ENCODE assay signal across 10 cellular contexts in the genomic region with DNA sequence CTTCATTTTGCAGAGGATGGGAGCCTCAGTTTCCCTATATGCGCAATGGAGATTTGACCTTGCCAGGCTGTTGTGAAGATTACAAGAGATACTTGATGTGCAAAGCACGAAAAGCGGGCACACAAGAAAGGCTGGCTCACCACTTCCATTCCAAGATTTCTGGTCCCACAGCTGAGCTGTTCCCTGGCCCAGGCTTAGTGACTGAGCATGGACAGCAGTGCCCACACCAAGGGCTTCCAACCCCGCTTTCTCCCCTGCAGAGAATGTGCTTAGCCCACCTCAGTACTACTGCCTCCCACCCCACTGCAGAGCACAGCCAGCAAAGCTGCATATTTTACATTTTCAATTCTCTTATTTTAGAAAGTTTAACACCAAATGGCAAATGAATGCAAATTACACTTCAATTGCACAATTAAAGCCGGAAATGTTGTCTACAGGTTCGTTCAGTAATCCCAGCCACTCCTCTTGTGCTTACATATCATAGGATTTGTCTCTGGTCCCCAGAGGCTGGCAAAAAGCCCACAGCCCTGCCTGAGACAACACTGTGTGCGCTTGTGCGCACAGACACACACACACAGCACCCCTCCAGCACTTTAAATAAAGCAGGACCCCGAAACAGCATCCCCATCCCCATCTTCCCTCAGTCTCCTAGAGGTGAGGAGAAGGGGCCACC. TPM values are rescaled to one million over a fixed set of nuclear protein-coding genes. Genes with fewer than 3 reads are reported as not detected.
DNase-seq lines count a peak whose midpoint lies in the region; ATAC-seq and TF ChIP-seq lines count a peak whose summit lies in the region.
"Had no signal": no experiment of that assay in that cellular context is flagged by ENCODE, and none has a peak within 500 bp of the region (broad histone marks: within the 10 kb centered on the region; RNA-seq: fewer than 3 reads in every experiment).

No MANE protein-coding gene starts in this region.

- peak overlapping the region; percentile 38 for H3K27ac ChIP-seq in angular gyrus (ENCODE audit: low read depth, low read length)
- H3K27ac ChIP-seq in tibial nerve: peak overlapping the region in 3 of 4 donors; percentile 66 to 82 (median 78)

- peaks cover 0 to 8% (median 0%) of the 10 kb centered on the region in 3 donors for H3K36me3 ChIP-seq in tibial nerve

- H3K27me3 Mint-ChIP-seq in activated CD4-positive, alpha-beta T cell treated with anti-CD3 and anti-CD28 coated beads, Interleukin-2, amount 10 ng/mL, durations not matched to agents 7 days and 5 days: no peaks in the 10 kb centered on the region
- no peaks in the 10 kb centered on the region for H3K27me3 Mint-ChIP-seq in activated CD4-positive, alpha-beta T cell treated with anti-CD3 and anti-CD28 coated beads, Interleukin-2, amount 10 ng/mL, durations not matched to agents 24 days and 14 days
- H3K27me3 Mint-ChIP-seq in memory B cell: no peaks in the 10 kb centered on the region

- CTCF ChIA-PET in activated CD4-positive, alpha-beta T cell treated with anti-CD3 and anti-CD28 coated beads, Interleukin-2, amount 10 ng/mL, durations not matched to agents 7 days and 5 days (lab: Charles Lee): interaction anchor here (0.6 to 2.1 kb wide), 5 partner anchors 10 to 1778 kb away, joined by 3 to 8 read pairs (median 4); no protein-coding TSS in a partner anchor

- no peak for DNase-seq in activated CD4-positive, alpha-beta T cell treated with anti-CD3 and anti-CD28 coated beads, Interleukin-2, amount 10 ng/mL, durations not matched to agents 7 days and 5 days
- DNase-seq in activated CD4-positive, alpha-beta T cell treated with anti-CD3 and anti-CD28 coated beads, Interleukin-2, amount 10 ng/mL, durations not matched to agents 24 days and 14 days: no peak
- DNase-seq in memory B cell (ENCODE audit: low spot score in 2 of 2) (no peak), tibial nerve (ENCODE audit: low spot score in 2 of 2) (no peak), NCI-H524 treated with DMSO at 0.1 percent for 48 hours (lab: John Stamatoyannopoulos, UW) (no peak), Right ventricle myocardium inferior (ENCODE audit: missing footprints) (no peak)
- DNase-seq: activated T-cell treated with anti-CD3 and anti-CD28 coated beads for 4 hours, NCI-H510A had no signal

- peaks cover 0 to 93% (median 51%) of the 10 kb centered on the region in 4 donors for H3K4me1 ChIP-seq in tibial nerve

- WGBS in tibial nerve, 2 donors: 81 to 87% methylated on average over 9 of the region's 9 CpGs

- no peak for TF ChIP-seq EP300 in tibial nerve (IDR thresholded peaks at IDR 0.05)

- TF ChIP-seq CTCF in tibial nerve (IDR thresholded peaks at IDR 0.05): no peak

- no peaks in the 10 kb centered on the region for H3K9me3 ChIP-seq in tibial nerve

- peaks cover 21% of the 10 kb centered on the region for H3K36me3 Mint-ChIP-seq in activated CD4-positive, alpha-beta T cell treated with anti-CD3 and anti-CD28 coated beads, Interleukin-2, amount 10 ng/mL, durations not matched to agents 7 days and 5 days (ENCODE audit: low read depth)
- peaks cover 4% of the 10 kb centered on the region for H3K36me3 Mint-ChIP-seq in activated CD4-positive, alpha-beta T cell treated with anti-CD3 and anti-CD28 coated beads, Interleukin-2, amount 10 ng/mL, durations not matched to agents 24 days and 14 days (ENCODE audit: low read depth)
- H3K36me3 Mint-ChIP-seq in memory B cell: peaks cover 11% of the 10 kb centered on the region

- POLR2A ChIA-PET in activated CD4-positive, alpha-beta T cell treated with anti-CD3 and anti-CD28 coated beads, Interleukin-2, amount 10 ng/mL, durations not matched to agents 7 days and 5 days (lab: Charles Lee): no interaction called here

- no peak overlapping the region for H3K4me3 ChIP-seq in tibial nerve

- H3K9me3 Mint-ChIP-seq in activated CD4-positive, alpha-beta T cell treated with anti-CD3 and anti-CD28 coated beads, Interleukin-2, amount 10 ng/mL, durations not matched to agents 7 days and 5 days: no peaks in the 10 kb centered on the region
- H3K9me3 Mint-ChIP-seq in activated CD4-positive, alpha-beta T cell treated with anti-CD3 and anti-CD28 coated beads, Interleukin-2, amount 10 ng/mL, durations not matched to agents 24 days and 14 days: no peaks in the 10 kb centered on the region
- no peaks in the 10 kb centered on the region for H3K9me3 Mint-ChIP-seq in memory B cell

- H3K4me3 Mint-ChIP-seq in activated CD4-positive, alpha-beta T cell treated with anti-CD3 and anti-CD28 coated beads, Interleukin-2, amount 10 ng/mL, durations not matched to agents 7 days and 5 days: no peak overlapping the region
- no peak overlapping the region for H3K4me3 Mint-ChIP-seq in activated CD4-positive, alpha-beta T cell treated with anti-CD3 and anti-CD28 coated beads, Interleukin-2, amount 10 ng/mL, durations not matched to agents 24 days and 14 days
- H3K4me3 Mint-ChIP-seq in memory B cell: no peak overlapping the region

- TF ChIP-seq POLR2A in tibial nerve (IDR thresholded peaks at IDR 0.05): no peak

- peaks cover 63% of the 10 kb centered on the region for H3K4me1 Mint-ChIP-seq in activated CD4-positive, alpha-beta T cell treated with anti-CD3 and anti-CD28 coated beads, Interleukin-2, amount 10 ng/mL, durations not matched to agents 7 days and 5 days
- peaks cover 37% of the 10 kb centered on the region for H3K4me1 Mint-ChIP-seq in activated CD4-positive, alpha-beta T cell treated with anti-CD3 and anti-CD28 coated beads, Interleukin-2, amount 10 ng/mL, durations not matched to agents 24 days and 14 days
- H3K4me1 Mint-ChIP-seq in memory B cell: peaks cover 20% of the 10 kb centered on the region

- H3K27ac Mint-ChIP-seq in activated CD4-positive, alpha-beta T cell treated with anti-CD3 and anti-CD28 coated beads, Interleukin-2, amount 10 ng/mL, durations not matched to agents 7 days and 5 days: peak overlapping the region; percentile 66
- no peak overlapping the region for H3K27ac Mint-ChIP-seq in activated CD4-positive, alpha-beta T cell treated with anti-CD3 and anti-CD28 coated beads, Interleukin-2, amount 10 ng/mL, durations not matched to agents 24 days and 14 days
- peak overlapping the region; percentile 72 for H3K27ac Mint-ChIP-seq in memory B cell

- no peaks in the 10 kb centered on the region for H3K27me3 ChIP-seq in tibial nerve

- no peak for ATAC-seq in memory B cell (ENCODE audit: low read depth)
- no peak for ATAC-seq in HG03520 (IDR thresholded peaks at IDR 0.05; ENCODE audit: unreplicated experiment)
- ATAC-seq in Right ventricle myocardium inferior: no peak

- intact Hi-C loops in activated CD4-positive, alpha-beta T cell treated with anti-CD3 and anti-CD28 coated beads, Interleukin-2, amount 10 ng/mL, durations not matched to agents 24 days and 14 days (cut with micrococcal nuclease): no loop called here
- intact Hi-C loops in Right ventricle myocardium inferior (cut with DNase I): no loop called here

RNA-seq across cellular contexts. Expression of a gene that starts 51.8 kb away (rescaled TPM):
- total RNA-seq in activated CD4-positive, alpha-beta T cell treated with anti-CD3 and anti-CD28 coated beads, Interleukin-2, amount 10 ng/mL, durations not matched to agents 7 days and 5 days: 10 to 100 TPM; 35.9 to 37.1 TPM
- total RNA-seq in activated CD4-positive, alpha-beta T cell treated with anti-CD3 and anti-CD28 coated beads, Interleukin-2, amount 10 ng/mL, durations not matched to agents 24 days and 14 days: 36.3 and 38.6 TPM in 2 replicates
- total RNA-seq in tibial nerve (10 to 100 TPM; 25.7 to 49.5 (median 40.4) TPM), Right ventricle myocardium inferior (21.7 TPM)
